Comparison of ENCODE assay signal across 20 cellular contexts in the genomic region with DNA sequence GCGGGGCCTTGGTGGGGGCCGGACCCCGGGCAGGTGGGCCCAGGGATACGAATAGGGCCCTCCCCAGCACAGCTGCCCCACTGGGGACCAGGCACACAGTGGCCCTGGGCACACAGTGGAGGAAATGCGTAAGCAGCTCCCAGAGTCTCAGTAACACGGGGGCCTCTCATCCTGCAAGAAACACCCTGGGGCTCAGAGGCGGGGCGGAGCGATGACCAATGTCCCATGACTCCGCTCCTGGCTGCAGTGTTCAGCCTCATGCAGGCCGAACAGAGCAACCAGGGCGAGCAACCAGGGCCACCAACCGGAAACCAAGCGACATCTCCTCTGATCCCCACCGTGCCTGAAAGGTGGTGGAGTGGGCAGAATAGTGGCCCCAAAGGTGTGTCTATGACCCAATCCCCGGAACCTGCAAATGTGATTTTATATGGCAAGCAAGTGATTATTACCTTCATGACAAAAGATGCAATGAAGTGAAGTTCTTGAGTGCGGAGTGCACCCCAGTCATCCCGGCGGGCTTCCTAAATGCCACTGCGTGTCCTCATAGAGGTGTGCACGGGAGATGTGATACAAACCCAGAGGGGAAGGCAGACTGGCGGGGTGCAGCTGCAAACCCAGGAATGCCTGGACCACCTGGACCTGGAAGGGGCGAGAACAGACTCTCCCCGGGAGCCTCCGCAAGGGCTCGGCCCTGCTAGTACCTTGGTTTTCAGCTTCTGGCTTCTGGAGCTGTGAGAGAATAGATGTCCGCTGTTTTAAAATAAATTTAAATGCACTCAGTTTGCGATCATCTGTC. TPM values are rescaled to one million over a fixed set of nuclear protein-coding genes. Genes with fewer than 3 reads are reported as not detected.
DNase-seq lines count a peak whose midpoint lies in the region; ATAC-seq and TF ChIP-seq lines count a peak whose summit lies in the region.
"Had no signal": no experiment of that assay in that cellular context is flagged by ENCODE, and none has a peak within 500 bp of the region (broad histone marks: within the 10 kb centered on the region; RNA-seq: fewer than 3 reads in every experiment).

No MANE protein-coding gene starts in this region.

- no peaks in the 10 kb centered on the region for H3K9me3 ChIP-seq in hepatocyte (ENCODE audit: low read depth)
- H3K9me3 ChIP-seq: BE2C, HAP-1 had no signal

- DNase-seq in AG20443 (ENCODE audit: low spot score) = peak; percentile 84
- peak; percentile 58 for DNase-seq in HFFc6
- peak; percentile 3 for DNase-seq in hepatocyte (ENCODE audit: low spot score)
- no peak for DNase-seq in sciatic nerve (ENCODE audit: low spot score)
- no peak for DNase-seq in DMS53 (lab: John Stamatoyannopoulos, UW)
- no peak for DNase-seq in NCI-H2081 (lab: John Stamatoyannopoulos, UW)
- DNase-seq: BE2C; IMR-90; Kasumi-1; MV-4-11; NCI-H1436; NCI-H2081 treated with DMSO at 0.1 percent for 48 hours; NCI-H226; NCI-H69; NK-92 treated with Interleukin-12 subunit alpha and Interleukin-12 subunit beta, amount 100 ng/mL, for 24 hours; PC-3 had no signal

- H3K4me3 ChIP-seq in hepatocyte = no peak overlapping the region
- H3K4me3 ChIP-seq: HAP-1, SK-N-MC had no signal

- H2AFZ ChIP-seq in hepatocyte = no peak overlapping the region

- TF ChIP-seq CTCF in HFFc6 (IDR thresholded peaks at IDR 0.05) (no peak), hepatocyte (IDR thresholded peaks at IDR 0.05; ENCODE audit: poor library complexity) (no peak)

- no peak overlapping the region for H3K27ac ChIP-seq in hepatocyte
- H3K27ac ChIP-seq: SK-N-MC had no signal

- no peaks in the 10 kb centered on the region for H3K9me3 Mint-ChIP-seq in HFFc6
- H3K9me3 Mint-ChIP-seq: CD8-positive, alpha-beta T cell had no signal

- peak overlapping the region; percentile 82; the same call in 1 of the 2 replicates for H3K27ac Mint-ChIP-seq in HFFc6
- H3K27ac Mint-ChIP-seq: CD8-positive, alpha-beta T cell had no signal

- no peaks in the 10 kb centered on the region for H3K79me2 ChIP-seq in hepatocyte

- H3K4me2 ChIP-seq in hepatocyte = no peak overlapping the region

- H3K36me3 ChIP-seq in hepatocyte (replicated peaks; ENCODE audit: insufficient read depth, low read depth) = no peaks in the 10 kb centered on the region
- H3K36me3 ChIP-seq: BE2C, HAP-1 had no signal

- H3K36me3 Mint-ChIP-seq in HFFc6 (ENCODE audit: low read depth) = no peaks in the 10 kb centered on the region
- H3K36me3 Mint-ChIP-seq: CD8-positive, alpha-beta T cell had no signal

- H4K20me1 ChIP-seq in hepatocyte (ENCODE audit: insufficient read depth, poor library complexity, severe bottlenecking) = no peaks in the 10 kb centered on the region

- no peaks in the 10 kb centered on the region for H3K27me3 ChIP-seq in hepatocyte
- H3K27me3 ChIP-seq: BE2C had no signal

- peak; percentile 21 for ATAC-seq in sciatic nerve
- no peak for ATAC-seq in esophagus mucosa
- ATAC-seq: CD8-positive, alpha-beta T cell; PC-3 had no signal

- intact Hi-C loops in sciatic nerve (cut with DNase I) = no loop called here

- no peak overlapping the region for H3K4me3 Mint-ChIP-seq in HFFc6
- H3K4me3 Mint-ChIP-seq: CD8-positive, alpha-beta T cell had no signal

- H3K9me2 ChIP-seq in hepatocyte (replicated peaks; ENCODE audit: insufficient read depth) = no peaks in the 10 kb centered on the region

- H3K4me1 Mint-ChIP-seq in HFFc6 (ENCODE audit: low read depth) = peaks cover 25% of the 10 kb centered on the region

- no peaks in the 10 kb centered on the region for H3K27me3 Mint-ChIP-seq in HFFc6 (ENCODE audit: insufficient read depth)

- WGBS in hepatocyte (ENCODE audit: low lambda C conversion rate, missing lambda C conversion rate) = 92% methylated on average over 27 of the region's 28 CpGs

- no peaks in the 10 kb centered on the region for H3K4me1 ChIP-seq in hepatocyte (ENCODE audit: insufficient read depth)
- H3K4me1 ChIP-seq: BE2C, HAP-1 had no signal

RNA-seq across cellular contexts. Expression of gene EBF3, which starts 50.1 kb away (rescaled TPM):
- total RNA-seq in HFFc6 (2021; fragmentation: NEBNext Ultra II Directional; extraction: Animal tissue kit (Norgen Biotek cat#: 25700)) = under 1 TPM in 4 of 6 experiments, not detected in 2; 0.14 to 0.39 (median 0.21) TPM
- total RNA-seq in hepatocyte = 0.40 and 0.77 TPM in 2 replicates
- 0.15 and 0.22 TPM in 2 replicates for polyA plus RNA-seq in hepatocyte
- 38.9 TPM for total RNA-seq in sciatic nerve
- 0.44 TPM for total RNA-seq in esophagus mucosa
- total RNA-seq: CD8-positive, alpha-beta T cell; PC-3 had no signal

Comparison
In these comparisons a context has a peak if more than half of its experiments do, and no peak if none do; other contexts are left out.
1. DNase-seq: peak in AG20443 (single experiment), HFFc6 (single experiment) and hepatocyte (single experiment); none in sciatic nerve (single experiment), DMS53 (single experiment) and NCI-H2081 (0 of 2).
2. RNA of gene EBF3, which starts 50.1 kb away (total RNA-seq): 38.9 TPM in sciatic nerve (single experiment); 0.40 to 0.77 TPM in hepatocyte, 0.44 TPM in esophagus mucosa (single experiment) and 0.14 to 0.39 TPM in HFFc6; every median in the first group is over 10 times any median in the second.